12 cellular contexts compared by ENCODE assay signal in genomic region chr4:144338148-144338547, GRCh38.
DNase-seq lines count a peak whose midpoint lies in the region; ATAC-seq and TF ChIP-seq lines count a peak whose summit lies in the region.
"Had no signal": no experiment of that assay in that cellular context is flagged by ENCODE, and none has a peak within 500 bp of the region (broad histone marks: within the 10 kb centered on the region; RNA-seq: fewer than 3 reads in every experiment).

No MANE protein-coding gene starts in this region.

- H3K79me2 ChIP-seq in DND-41 (ENCODE audit: insufficient read depth, low read length) (no peaks in the 10 kb centered on the region), H9 (ENCODE audit: insufficient read depth, low read length) (no peaks in the 10 kb centered on the region)

- H2BK20ac ChIP-seq in H9 (ENCODE audit: low read depth, low read length, poor library complexity, severe bottlenecking), result no peak overlapping the region

- H3K4me2 ChIP-seq in DND-41 (ENCODE audit: insufficient read depth, low read length) (peak overlapping the region; percentile 31), H9 (ENCODE audit: insufficient read depth, insufficient read length, low read length) (no peak overlapping the region)

- H4K20me1 ChIP-seq in DND-41 (ENCODE audit: insufficient read depth, low read length), result no peaks in the 10 kb centered on the region
- H4K20me1 ChIP-seq in H9 (ENCODE audit: control insufficient read depth, insufficient read depth, insufficient read length), result no peaks in the 10 kb centered on the region

- no peaks in the 10 kb centered on the region for H3K23me2 ChIP-seq in H9 (ENCODE audit: insufficient read length, low read depth, low read length, poor library complexity, severe bottlenecking)

- no peak overlapping the region for H3K4ac ChIP-seq in H9 (ENCODE audit: low read depth, low read length)

- no peak overlapping the region for H2BK5ac ChIP-seq in H9 (ENCODE audit: insufficient read length, low read length)

- H3K36me3 ChIP-seq in DND-41 (ENCODE audit: insufficient read depth, low read length), result no peaks in the 10 kb centered on the region
- H3K36me3 ChIP-seq: SJCRH30 had no signal

- H3K27ac Mint-ChIP-seq in H9 (no peak overlapping the region; a peak in 2 of 7 replicates), T-cell (no peak overlapping the region)
- H3K27ac Mint-ChIP-seq: activated naive CD4-positive, alpha-beta T cell treated with anti-CD3 and anti-CD28 coated beads, Interleukin-2, amount 50 U/mL, for 24 hours had no signal

- no peak overlapping the region for H2BK12ac ChIP-seq in H9 (ENCODE audit: insufficient read length, low read depth, low read length)

- peak overlapping the region; percentile 47; the same call in 1 of the 2 replicates for H2AFZ ChIP-seq in DND-41 (ENCODE audit: low read depth, low read length)
- no peak overlapping the region for H2AFZ ChIP-seq in H9 (ENCODE audit: low read length)

- H3K9me3 Mint-ChIP-seq in H9, result 0 out of 5 replicates have a peak, but pooled peaks cover 0 to 2% of the 10 kb centered on the region in 2 experiments
- H3K9me3 Mint-ChIP-seq in T-cell, result peaks cover 3 to 14% (median 11%) of the 10 kb centered on the region in 3 donors
- H3K9me3 Mint-ChIP-seq: activated naive CD4-positive, alpha-beta T cell treated with anti-CD3 and anti-CD28 coated beads, Interleukin-2, amount 50 U/mL, for 24 hours had no signal

- H2BK120ac ChIP-seq in H9 (ENCODE audit: low read depth, low read length, poor library complexity, severe bottlenecking), result no peak overlapping the region

- H3K9ac ChIP-seq in DND-41 (ENCODE audit: low read depth, low read length) (peak overlapping the region; percentile 27; the same call in 1 of the 2 replicates), H9 (ENCODE audit: extremely low read depth, insufficient read length, low read length) (no peak overlapping the region)

- no peak overlapping the region for H4K91ac ChIP-seq in H9 (ENCODE audit: insufficient read length, low read depth, low read length)

- H3K4me1 ChIP-seq in DND-41 (ENCODE audit: insufficient read depth, low read length) (peaks cover 35% of the 10 kb centered on the region), H9 (ENCODE audit: insufficient read depth, low read length) (no peaks in the 10 kb centered on the region; the same call in 1 of the 2 replicates)

- no peak overlapping the region for H3K23ac ChIP-seq in H9 (ENCODE audit: insufficient read length, low read depth, low read length)

- no peak for TF ChIP-seq CTCF in DND-41 (IDR thresholded peaks at IDR 0.05; ENCODE audit: borderline replicate concordance, extremely low read depth, low read length, poor library complexity, severe bottlenecking)
- TF ChIP-seq CTCF in H9 (conservative IDR thresholded peaks at IDR 0.05), result no peak

- H3T11ph ChIP-seq in H9 (ENCODE audit: low read length), result no peak overlapping the region

- H3K36me3 Mint-ChIP-seq in H9 (ENCODE audit: insufficient read depth in 1 of 3, low read depth in 3 of 3), result peaks cover 0 to 2% (median 0%) of the 10 kb centered on the region in 3 experiments; a peak in 2 of 7 replicates
- no peaks in the 10 kb centered on the region for H3K36me3 Mint-ChIP-seq in T-cell
- H3K36me3 Mint-ChIP-seq: activated naive CD4-positive, alpha-beta T cell treated with anti-CD3 and anti-CD28 coated beads, Interleukin-2, amount 50 U/mL, for 24 hours had no signal

- H3K27me3 Mint-ChIP-seq in H9 (ENCODE audit: low read depth) (no peaks in the 10 kb centered on the region), T-cell (peaks cover 0 to 4% of the 10 kb centered on the region in 2 donors)

- H3K14ac ChIP-seq in H9 (ENCODE audit: insufficient read depth, low read length), result no peak overlapping the region

- H3K18ac ChIP-seq in H9 (ENCODE audit: insufficient read length, low read depth, low read length), result no peak overlapping the region

- H2BK15ac ChIP-seq in H9 (ENCODE audit: low read depth, low read length), result no peak overlapping the region

- H4K8ac ChIP-seq in H9 (replicated peaks; ENCODE audit: insufficient read length, low read depth, low read length), result no peak overlapping the region

- no peaks in the 10 kb centered on the region for H3K9me3 ChIP-seq in DND-41 (ENCODE audit: insufficient read depth, low read length, severe bottlenecking)
- H3K9me3 ChIP-seq in H9 (ENCODE audit: control insufficient read depth, low read depth, low read length), result no peaks in the 10 kb centered on the region
- H3K9me3 ChIP-seq: SJCRH30 had no signal

- no peak overlapping the region for H2AK5ac ChIP-seq in H9 (ENCODE audit: insufficient read length, low read length)

- H3K56ac ChIP-seq in H9 (ENCODE audit: insufficient read length, low read depth, low read length), result no peak overlapping the region

- DNase-seq in DND-41, result peak; percentile 75
- DNase-seq in SIG-M5 treated with dmso at 0.1 percent for 504 hours (lab: John Stamatoyannopoulos, UW; ENCODE audit: unreplicated experiment), result peak; percentile 91
- no peak for DNase-seq in pons (ENCODE audit: low spot score)
- DNase-seq in NCI-H748 (lab: John Stamatoyannopoulos, UW; ENCODE audit: unreplicated experiment), result no peak
- DNase-seq in H9, result no peak
- no peak for DNase-seq in T-cell
- DNase-seq: activated CD4-positive, alpha-beta T cell treated with anti-CD3 and anti-CD28 coated beads for 1 hour; mesenchymal stem cell; SJCRH30 had no signal

- peak; percentile 95 for ATAC-seq in DND-41 (ENCODE audit: insufficient read depth, low read depth)
- peak; percentile 86 for ATAC-seq in GM21515 (IDR thresholded peaks at IDR 0.05; ENCODE audit: unreplicated experiment)
- peak; percentile 53 for ATAC-seq in HG03457 (IDR thresholded peaks at IDR 0.05; ENCODE audit: unreplicated experiment)
- ATAC-seq in T-cell (replicated peaks in 1 of 4), result no peak

- H4K5ac ChIP-seq in H9 (ENCODE audit: insufficient read length, low read depth, low read length), result no peak overlapping the region

- no peak overlapping the region for H3K4me3 ChIP-seq in DND-41 (ENCODE audit: low read depth in 1 of 2, low read length in 2 of 2)
- H3K4me3 ChIP-seq: SJCRH30 had no signal

- CTCF ChIA-PET in T-cell (lab: Charles Lee), result no interaction called here

- H3K4me3 Mint-ChIP-seq in H9 (no peak overlapping the region), T-cell (no peak overlapping the region)
- H3K4me3 Mint-ChIP-seq: activated naive CD4-positive, alpha-beta T cell treated with anti-CD3 and anti-CD28 coated beads, Interleukin-2, amount 50 U/mL, for 24 hours had no signal

- POLR2A ChIA-PET in T-cell (lab: Charles Lee), result no interaction called here

- H3K27me3 ChIP-seq in DND-41 (ENCODE audit: insufficient read depth, low read length, poor library complexity), result no peaks in the 10 kb centered on the region
- H3K27me3 ChIP-seq in H9 (ENCODE audit: insufficient read depth, low read length), result no peaks in the 10 kb centered on the region
- H3K27me3 ChIP-seq: SJCRH30 had no signal

- no peaks in the 10 kb centered on the region for H3K79me1 ChIP-seq in H9 (ENCODE audit: insufficient read depth, low read depth, low read length, poor library complexity, severe bottlenecking)

- H3K27ac ChIP-seq in DND-41 (ENCODE audit: low read length) (peak overlapping the region; percentile 77), H9 (ENCODE audit: insufficient read length, low read depth, low read length) (no peak overlapping the region)
- H3K27ac ChIP-seq: SJCRH30 had no signal

- H3K4me1 Mint-ChIP-seq in H9 (peaks cover 9 to 14% of the 10 kb centered on the region in 2 experiments), T-cell (no peaks in the 10 kb centered on the region)
- H3K4me1 Mint-ChIP-seq: activated naive CD4-positive, alpha-beta T cell treated with anti-CD3 and anti-CD28 coated beads, Interleukin-2, amount 50 U/mL, for 24 hours had no signal

Comparison
In these comparisons a context has a peak if more than half of its experiments do, and no peak if none do; other contexts are left out.
1. ATAC-seq: peak in DND-41 (single experiment), GM21515 (single experiment) and HG03457 (single experiment); none in T-cell (0 of 4).
2. DNase-seq: peak in DND-41 (single experiment) and SIG-M5 treated with dmso at 0.1 percent for 504 hours (single experiment); none in pons (single experiment), NCI-H748 (single experiment), H9 (single experiment) and T-cell (0 of 34).